10 cellular contexts compared by ENCODE assay signal in the genomic region with DNA sequence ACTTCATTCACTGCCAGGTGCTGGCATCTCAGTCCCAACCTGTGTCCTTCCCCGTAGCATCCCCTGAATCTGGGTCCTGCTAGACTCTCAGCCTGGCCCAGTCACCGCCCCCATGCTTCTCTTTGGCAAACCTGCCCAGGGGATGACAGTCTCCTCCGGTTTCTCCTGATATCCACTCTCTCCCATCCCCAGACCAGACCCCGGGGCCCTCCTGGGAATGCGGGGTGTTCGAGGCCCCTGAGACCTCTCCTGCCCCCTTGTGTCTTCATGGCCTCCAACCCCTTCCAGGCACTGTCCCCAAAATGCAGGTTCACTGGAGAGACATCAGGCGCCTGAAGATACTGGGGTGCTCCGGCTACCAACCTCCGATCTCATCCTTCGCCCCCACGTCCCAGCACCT. TPM values are rescaled to one million over a fixed set of nuclear protein-coding genes. Genes with fewer than 3 reads are reported as not detected.
DNase-seq lines count a peak whose midpoint lies in the region; ATAC-seq and TF ChIP-seq lines count a peak whose summit lies in the region.
"Had no signal": no experiment of that assay in that cellular context is flagged by ENCODE, and none has a peak within 500 bp of the region (broad histone marks: within the 10 kb centered on the region; RNA-seq: fewer than 3 reads in every experiment).

No MANE protein-coding gene starts in this region.

- H3K9me3 Mint-ChIP-seq in activated naive CD4-positive, alpha-beta T cell treated with anti-CD3 and anti-CD28 coated beads, Interleukin-2, amount 10 ng/mL, durations not matched to agents 7 days and 5 days: no peaks in the 10 kb centered on the region
- H3K9me3 Mint-ChIP-seq in WTC11: no peaks in the 10 kb centered on the region
- no peaks in the 10 kb centered on the region for H3K9me3 Mint-ChIP-seq in stimulated activated effector memory CD8-positive, alpha-beta T cell treated with anti-CD3 and anti-CD28 coated beads, Interleukin-12 subunit alpha, Interleukin-12 subunit beta, amount 100 ng/mL, for 72 hours
- H3K9me3 Mint-ChIP-seq: IgD-negative memory B cell had no signal

- peaks cover 98% of the 10 kb centered on the region for H3K27me3 Mint-ChIP-seq in activated naive CD4-positive, alpha-beta T cell treated with anti-CD3 and anti-CD28 coated beads, Interleukin-2, amount 10 ng/mL, durations not matched to agents 7 days and 5 days
- H3K27me3 Mint-ChIP-seq in WTC11 (ENCODE audit: low read depth): peaks cover 28% of the 10 kb centered on the region

- TF ChIP-seq CTCF in WTC11 (IDR thresholded peaks at IDR 0.05) (no peak), foreskin fibroblast (IDR thresholded peaks at IDR 0.05; ENCODE audit: low read depth, low read length) (no peak)

- peak overlapping the region; percentile 28 for H3K4me3 Mint-ChIP-seq in activated naive CD4-positive, alpha-beta T cell treated with anti-CD3 and anti-CD28 coated beads, Interleukin-2, amount 10 ng/mL, durations not matched to agents 7 days and 5 days
- peak overlapping the region; percentile 71 for H3K4me3 Mint-ChIP-seq in WTC11
- peak overlapping the region; percentile 40 for H3K4me3 Mint-ChIP-seq in stimulated activated effector memory CD8-positive, alpha-beta T cell treated with anti-CD3 and anti-CD28 coated beads, Interleukin-12 subunit alpha, Interleukin-12 subunit beta, amount 100 ng/mL, for 72 hours

- DNase-seq in activated naive CD4-positive, alpha-beta T cell treated with anti-CD3 and anti-CD28 coated beads, Interleukin-2, amount 10 ng/mL, durations not matched to agents 7 days and 5 days: no peak
- DNase-seq in activated naive CD4-positive, alpha-beta T cell treated with anti-CD3 and anti-CD28 coated beads, Interleukin-2, amount 50 U/mL, for 16 hours: no peak
- DNase-seq in WTC11 (ENCODE audit: low spot score): peak; percentile 34
- DNase-seq in foreskin fibroblast: peak in 1 of 2 donors; percentile 33
- DNase-seq in stimulated activated effector memory CD8-positive, alpha-beta T cell treated with anti-CD3 and anti-CD28 coated beads, Interleukin-12 subunit alpha, Interleukin-12 subunit beta, amount 100 ng/mL, for 72 hours (ENCODE audit: low spot score in 2 of 2): no peak
- DNase-seq in activated CD4-positive, CD25-positive, alpha-beta regulatory T cell (lab: John Stamatoyannopoulos, UW): no peak
- DNase-seq: gastrocnemius medialis had no signal

- no peaks in the 10 kb centered on the region for H3K36me3 Mint-ChIP-seq in activated naive CD4-positive, alpha-beta T cell treated with anti-CD3 and anti-CD28 coated beads, Interleukin-2, amount 10 ng/mL, durations not matched to agents 7 days and 5 days
- H3K36me3 Mint-ChIP-seq in WTC11: no peaks in the 10 kb centered on the region
- no peaks in the 10 kb centered on the region for H3K36me3 Mint-ChIP-seq in stimulated activated effector memory CD8-positive, alpha-beta T cell treated with anti-CD3 and anti-CD28 coated beads, Interleukin-12 subunit alpha, Interleukin-12 subunit beta, amount 100 ng/mL, for 72 hours

- peak overlapping the region; percentile 54 to 60 for H3K4me3 ChIP-seq in foreskin fibroblast (ENCODE audit: low read depth in 1 of 2, low read length in 2 of 2)
- H3K4me3 ChIP-seq: gastrocnemius medialis had no signal

- CTCF ChIA-PET in activated naive CD4-positive, alpha-beta T cell treated with anti-CD3 and anti-CD28 coated beads, Interleukin-2, amount 10 ng/mL, durations not matched to agents 7 days and 5 days (lab: Charles Lee): no interaction called here
- CTCF ChIA-PET in WTC11 (lab: Charles Lee): interaction anchor here (0.6 to 2.6 kb wide), 4 partner anchors 24 to 57 kb away, joined by 3 to 12 read pairs (median 4); partner anchors contain the start of genes HSD3B7 and STX4

- ATAC-seq in WTC11 (peak; percentile 56), GM19455 (IDR thresholded peaks at IDR 0.05; ENCODE audit: unreplicated experiment) (no peak), HG03175 (IDR thresholded peaks at IDR 0.05; ENCODE audit: unreplicated experiment) (no peak)
- ATAC-seq in stimulated activated effector memory CD8-positive, alpha-beta T cell treated with anti-CD3 and anti-CD28 coated beads, Interleukin-12 subunit alpha, Interleukin-12 subunit beta, amount 100 ng/mL, for 72 hours: no peak
- ATAC-seq: gastrocnemius medialis had no signal

- no peak overlapping the region for H3K27ac Mint-ChIP-seq in activated naive CD4-positive, alpha-beta T cell treated with anti-CD3 and anti-CD28 coated beads, Interleukin-2, amount 10 ng/mL, durations not matched to agents 7 days and 5 days
- H3K27ac Mint-ChIP-seq in WTC11: no peak overlapping the region; the same call in 1 of the 2 replicates
- peak overlapping the region; percentile 45 for H3K27ac Mint-ChIP-seq in stimulated activated effector memory CD8-positive, alpha-beta T cell treated with anti-CD3 and anti-CD28 coated beads, Interleukin-12 subunit alpha, Interleukin-12 subunit beta, amount 100 ng/mL, for 72 hours
- H3K27ac Mint-ChIP-seq: IgD-negative memory B cell had no signal

- POLR2A ChIA-PET in WTC11 (lab: Charles Lee): no interaction called here

- H3K4me1 Mint-ChIP-seq in activated naive CD4-positive, alpha-beta T cell treated with anti-CD3 and anti-CD28 coated beads, Interleukin-2, amount 10 ng/mL, durations not matched to agents 7 days and 5 days: peaks cover 12% of the 10 kb centered on the region
- H3K4me1 Mint-ChIP-seq in WTC11: peaks cover 24% of the 10 kb centered on the region
- H3K4me1 Mint-ChIP-seq in stimulated activated effector memory CD8-positive, alpha-beta T cell treated with anti-CD3 and anti-CD28 coated beads, Interleukin-12 subunit alpha, Interleukin-12 subunit beta, amount 100 ng/mL, for 72 hours: peaks cover 32% of the 10 kb centered on the region

TF ChIP-seq in WTC11, 78 proteins besides CTCF, POLR2A, EP300 and RAD21:
- TF ChIP-seq OVOL2 (CRISPR knock-in tag; IDR thresholded peaks at IDR 0.05; ENCODE audit: borderline replicate concordance): no peak
- TF ChIP-seq, protein P1, sequence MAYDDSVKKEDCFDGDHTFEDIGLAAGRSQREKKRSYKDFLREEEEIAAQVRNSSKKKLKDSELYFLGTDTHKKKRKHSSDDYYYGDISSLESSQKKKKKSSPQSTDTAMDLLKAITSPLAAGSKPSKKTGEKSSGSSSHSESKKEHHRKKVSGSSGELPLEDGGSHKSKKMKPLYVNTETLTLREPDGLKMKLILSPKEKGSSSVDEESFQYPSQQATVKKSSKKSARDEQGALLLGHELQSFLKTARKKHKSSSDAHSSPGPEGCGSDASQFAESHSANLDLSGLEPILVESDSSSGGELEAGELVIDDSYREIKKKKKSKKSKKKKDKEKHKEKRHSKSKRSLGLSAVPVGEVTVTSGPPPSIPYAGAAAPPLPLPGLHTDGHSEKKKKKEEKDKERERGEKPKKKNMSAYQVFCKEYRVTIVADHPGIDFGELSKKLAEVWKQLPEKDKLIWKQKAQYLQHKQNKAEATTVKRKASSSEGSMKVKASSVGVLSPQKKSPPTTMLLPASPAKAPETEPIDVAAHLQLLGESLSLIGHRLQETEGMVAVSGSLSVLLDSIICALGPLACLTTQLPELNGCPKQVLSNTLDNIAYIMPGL (CRISPR knock-in tag; IDR thresholded peaks at IDR 0.05): no peak
- TF ChIP-seq MLX (CRISPR knock-in tag; IDR thresholded peaks at IDR 0.05): no peak
- no peak for TF ChIP-seq ETV6 (CRISPR knock-in tag; IDR thresholded peaks at IDR 0.05)
- no peak for TF ChIP-seq RORB (CRISPR knock-in tag; IDR thresholded peaks at IDR 0.05)
- TF ChIP-seq MXD4 (CRISPR knock-in tag; IDR thresholded peaks at IDR 0.05; ENCODE audit: borderline replicate concordance): no peak
- no peak for TF ChIP-seq CBFB (CRISPR knock-in tag; IDR thresholded peaks at IDR 0.05; ENCODE audit: low read depth)
- TF ChIP-seq ZNF263 (CRISPR knock-in tag; IDR thresholded peaks at IDR 0.05; ENCODE audit: low read depth): no peak
- TF ChIP-seq EMX1 (CRISPR knock-in tag; IDR thresholded peaks at IDR 0.05): no peak
- TF ChIP-seq NR1H2 (CRISPR knock-in tag; IDR thresholded peaks at IDR 0.05): no peak
- no peak for TF ChIP-seq NFYB (CRISPR knock-in tag; conservative IDR thresholded peaks at IDR 0.05; ENCODE audit: low read depth)
- no peak for TF ChIP-seq SP1 (CRISPR knock-in tag; conservative IDR thresholded peaks at IDR 0.05)
- TF ChIP-seq, protein P2, sequence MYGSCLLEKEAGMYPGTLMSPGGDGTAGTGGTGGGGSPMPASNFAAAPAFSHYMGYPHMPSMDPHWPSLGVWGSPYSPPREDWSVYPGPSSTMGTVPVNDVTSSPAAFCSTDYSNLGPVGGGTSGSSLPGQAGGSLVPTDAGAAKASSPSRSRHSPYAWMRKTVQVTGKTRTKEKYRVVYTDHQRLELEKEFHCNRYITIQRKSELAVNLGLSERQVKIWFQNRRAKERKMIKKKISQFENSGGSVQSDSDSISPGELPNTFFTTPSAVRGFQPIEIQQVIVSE (CRISPR knock-in tag; IDR thresholded peaks at IDR 0.05; ENCODE audit: borderline replicate concordance): no peak
- TF ChIP-seq ZNF138 (CRISPR knock-in tag; conservative IDR thresholded peaks at IDR 0.05): no peak
- TF ChIP-seq NR3C1 (CRISPR knock-in tag; conservative IDR thresholded peaks at IDR 0.05; ENCODE audit: low read depth): no peak
- no peak for TF ChIP-seq ZNF396 (CRISPR knock-in tag; IDR thresholded peaks at IDR 0.05; ENCODE audit: borderline replicate concordance)
- no peak for TF ChIP-seq SMAD4 (CRISPR knock-in tag; IDR thresholded peaks at IDR 0.05)

RNA-seq across cellular contexts. Expression of gene STX1B, which starts 0.5 kb away (rescaled TPM):
- total RNA-seq in WTC11 (2021): 15.9 to 20.5 TPM (median 19.9 TPM) in 3 replicates

RNA-seq across cellular contexts. Expression of gene STX4, which starts 23.5 kb away (rescaled TPM):
- 31.3 to 38.4 TPM (median 32.5 TPM) in 3 replicates for total RNA-seq in WTC11 (2021)

RNA-seq across cellular contexts. Expression of gene HSD3B7, which starts 24.9 kb away (rescaled TPM):
- 4.1 to 4.5 TPM (median 4.5 TPM) in 3 replicates for total RNA-seq in WTC11 (2021)

RNA-seq across cellular contexts. Expression of gene SETD1A, which starts 52.3 kb away (rescaled TPM):
- total RNA-seq in WTC11 (2021): 29.3 to 31.1 TPM (median 29.4 TPM) in 3 replicates
